Comparison of ENCODE assay signal across 14 cellular contexts in the genomic region with DNA sequence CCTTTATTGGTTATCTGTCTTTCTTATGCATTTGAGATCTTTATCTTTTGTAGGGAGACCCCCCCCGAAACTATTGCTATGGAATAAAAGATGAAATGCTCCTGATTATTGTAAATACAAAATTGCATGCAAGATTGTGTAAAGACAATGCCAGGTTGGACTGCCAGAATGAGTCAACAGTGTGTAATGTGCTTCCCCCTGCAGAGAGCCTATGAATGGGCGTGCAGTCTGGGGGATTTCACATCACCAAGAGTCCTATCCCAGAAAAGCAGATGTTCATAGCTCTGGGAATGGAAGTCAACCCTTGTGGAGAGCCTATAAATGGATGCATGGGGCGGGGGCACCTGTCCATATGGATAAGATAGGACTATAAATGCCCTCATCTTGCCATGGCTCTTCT.
A peak's percentile ranks its signal among the peaks of the same experiment; 100 is the strongest.
DNase-seq lines count a peak whose midpoint lies in the region; ATAC-seq, FAIRE-seq and TF ChIP-seq lines count a peak whose summit lies in the region.
"Had no signal": no experiment of that assay in that cellular context is flagged by ENCODE, and none has a peak within 500 bp of the region (broad histone marks: within the 10 kb centered on the region; RNA-seq: fewer than 3 reads in every experiment).

No MANE protein-coding gene starts in this region.

- ATAC-seq in A549 = no peak

- peaks cover 33% of the 10 kb centered on the region for H3K4me1 ChIP-seq in A549

- H3K4me2 ChIP-seq in A549 = peak overlapping the region; percentile 72

- peak in 1 of 2 experiments; percentile 14; a peak in 1 of 5 replicates for TF ChIP-seq EP300 in A549 (IDR thresholded peaks at IDR 0.05)

- POLR2A ChIA-PET in A549 (lab: Yijun Ruan, JAX) = no interaction called here

- no peak for TF ChIP-seq POLR2A in A549 (IDR thresholded peaks at IDR 0.05; ENCODE audit: low read length)

- no peaks in the 10 kb centered on the region for H3K9me3 ChIP-seq in A549

- CTCF ChIA-PET in A549 (lab: Yijun Ruan, JAX) = no interaction called here

- H3K27ac ChIP-seq in A549 = peak overlapping the region; percentile 64 to 83; a peak in 5 of 6 replicates

- WGBS in A549 (ENCODE audit: missing lambda C conversion rate) = 22% methylated on average over 3 of the region's 3 CpGs

- no peak for FAIRE-seq in A549 (lab: Jason Lieb, UNC)
- FAIRE-seq: H54 had no signal

- TF ChIP-seq CTCF in A549 (IDR thresholded peaks at IDR 0.05) (no peak), fibroblast of the aortic adventitia (IDR thresholded peaks at IDR 0.05; ENCODE audit: insufficient read depth, low read length) (no peak)

- H3K4me3 ChIP-seq in A549 (no peak overlapping the region), fibroblast of the aortic adventitia (ENCODE audit: low read depth, low read length) (no peak overlapping the region)

- DNase-seq in A549 (ENCODE audit: low read depth in 1 of 2, low spot score in 1 of 2) (peak in 1 of 2 experiments; percentile 45), HT1080 (ENCODE audit: low read depth) (peak; percentile 69), astrocyte of the hippocampus (ENCODE audit: low read depth, low spot score) (peak; percentile 39), fibroblast of the aortic adventitia (ENCODE audit: low read depth) (peak; percentile 2), DMS79 (lab: John Stamatoyannopoulos, UW) (no peak), COR-L47 (lab: John Stamatoyannopoulos, UW) (no peak), DMS79 treated with DMSO at 0.1 percent for 48 hours (lab: John Stamatoyannopoulos, UW) (no peak)
- no peak for DNase-seq in stimulated activated CD4-positive, alpha-beta T cell treated with anti-CD3 and anti-CD28 coated beads, Interleukin-4, amount 100 ng/mL, for 24 hours
- DNase-seq: AML-193, NCI-H1105 treated with DMSO at 0.1 percent for 48 hours, NCI-H187, NCI-H2171, NCI-H510A treated with DMSO at 0.1 percent for 48 hours had no signal

- TF ChIP-seq RAD21 in A549 (conservative IDR thresholded peaks at IDR 0.05 in 1 of 2, IDR thresholded peaks at IDR 0.05 in 1 of 2) = no peak

TF ChIP-seq in A549, 52 proteins besides CTCF, POLR2A, EP300 and RAD21:
- TF ChIP-seq, protein P1, sequence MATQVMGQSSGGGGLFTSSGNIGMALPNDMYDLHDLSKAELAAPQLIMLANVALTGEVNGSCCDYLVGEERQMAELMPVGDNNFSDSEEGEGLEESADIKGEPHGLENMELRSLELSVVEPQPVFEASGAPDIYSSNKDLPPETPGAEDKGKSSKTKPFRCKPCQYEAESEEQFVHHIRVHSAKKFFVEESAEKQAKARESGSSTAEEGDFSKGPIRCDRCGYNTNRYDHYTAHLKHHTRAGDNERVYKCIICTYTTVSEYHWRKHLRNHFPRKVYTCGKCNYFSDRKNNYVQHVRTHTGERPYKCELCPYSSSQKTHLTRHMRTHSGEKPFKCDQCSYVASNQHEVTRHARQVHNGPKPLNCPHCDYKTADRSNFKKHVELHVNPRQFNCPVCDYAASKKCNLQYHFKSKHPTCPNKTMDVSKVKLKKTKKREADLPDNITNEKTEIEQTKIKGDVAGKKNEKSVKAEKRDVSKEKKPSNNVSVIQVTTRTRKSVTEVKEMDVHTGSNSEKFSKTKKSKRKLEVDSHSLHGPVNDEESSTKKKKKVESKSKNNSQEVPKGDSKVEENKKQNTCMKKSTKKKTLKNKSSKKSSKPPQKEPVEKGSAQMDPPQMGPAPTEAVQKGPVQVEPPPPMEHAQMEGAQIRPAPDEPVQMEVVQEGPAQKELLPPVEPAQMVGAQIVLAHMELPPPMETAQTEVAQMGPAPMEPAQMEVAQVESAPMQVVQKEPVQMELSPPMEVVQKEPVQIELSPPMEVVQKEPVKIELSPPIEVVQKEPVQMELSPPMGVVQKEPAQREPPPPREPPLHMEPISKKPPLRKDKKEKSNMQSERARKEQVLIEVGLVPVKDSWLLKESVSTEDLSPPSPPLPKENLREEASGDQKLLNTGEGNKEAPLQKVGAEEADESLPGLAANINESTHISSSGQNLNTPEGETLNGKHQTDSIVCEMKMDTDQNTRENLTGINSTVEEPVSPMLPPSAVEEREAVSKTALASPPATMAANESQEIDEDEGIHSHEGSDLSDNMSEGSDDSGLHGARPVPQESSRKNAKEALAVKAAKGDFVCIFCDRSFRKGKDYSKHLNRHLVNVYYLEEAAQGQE (IDR thresholded peaks at IDR 0.05) = no peak
- peak; percentile 35; the same call in 1 of the 2 replicates for TF ChIP-seq JUNB (IDR thresholded peaks at IDR 0.05)
- TF ChIP-seq JUN (IDR thresholded peaks at IDR 0.05) = no peak
- TF ChIP-seq CHD2 (IDR thresholded peaks at IDR 0.05; ENCODE audit: low read length, partially characterized antibody) = no peak
- no peak for TF ChIP-seq RARB (CRISPR knock-in tag; IDR thresholded peaks at IDR 0.05)
- no peak for TF ChIP-seq EHMT2 (IDR thresholded peaks at IDR 0.05; ENCODE audit: low read depth)
- peak; percentile 22; the same call in 1 of the 2 replicates for TF ChIP-seq GATA3 (IDR thresholded peaks at IDR 0.05; ENCODE audit: borderline replicate concordance)
- TF ChIP-seq, protein P2, sequence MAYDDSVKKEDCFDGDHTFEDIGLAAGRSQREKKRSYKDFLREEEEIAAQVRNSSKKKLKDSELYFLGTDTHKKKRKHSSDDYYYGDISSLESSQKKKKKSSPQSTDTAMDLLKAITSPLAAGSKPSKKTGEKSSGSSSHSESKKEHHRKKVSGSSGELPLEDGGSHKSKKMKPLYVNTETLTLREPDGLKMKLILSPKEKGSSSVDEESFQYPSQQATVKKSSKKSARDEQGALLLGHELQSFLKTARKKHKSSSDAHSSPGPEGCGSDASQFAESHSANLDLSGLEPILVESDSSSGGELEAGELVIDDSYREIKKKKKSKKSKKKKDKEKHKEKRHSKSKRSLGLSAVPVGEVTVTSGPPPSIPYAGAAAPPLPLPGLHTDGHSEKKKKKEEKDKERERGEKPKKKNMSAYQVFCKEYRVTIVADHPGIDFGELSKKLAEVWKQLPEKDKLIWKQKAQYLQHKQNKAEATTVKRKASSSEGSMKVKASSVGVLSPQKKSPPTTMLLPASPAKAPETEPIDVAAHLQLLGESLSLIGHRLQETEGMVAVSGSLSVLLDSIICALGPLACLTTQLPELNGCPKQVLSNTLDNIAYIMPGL (CRISPR knock-in tag; IDR thresholded peaks at IDR 0.05; ENCODE audit: borderline replicate concordance) = no peak
- TF ChIP-seq CEBPB (IDR thresholded peaks at IDR 0.05) = peak; percentile 15 to 39; a peak in 1 of 4 replicates
- TF ChIP-seq HOXB5 (CRISPR knock-in tag; IDR thresholded peaks at IDR 0.05) = no peak
- no peak for TF ChIP-seq NR3C1 (IDR thresholded peaks at IDR 0.05)
- no peak for TF ChIP-seq NPAS2 (CRISPR knock-in tag; IDR thresholded peaks at IDR 0.05; ENCODE audit: borderline replicate concordance)
- TF ChIP-seq ZFP36 (IDR thresholded peaks at IDR 0.05; ENCODE audit: borderline replicate concordance, partially characterized antibody) = no peak
- TF ChIP-seq, protein P3, sequence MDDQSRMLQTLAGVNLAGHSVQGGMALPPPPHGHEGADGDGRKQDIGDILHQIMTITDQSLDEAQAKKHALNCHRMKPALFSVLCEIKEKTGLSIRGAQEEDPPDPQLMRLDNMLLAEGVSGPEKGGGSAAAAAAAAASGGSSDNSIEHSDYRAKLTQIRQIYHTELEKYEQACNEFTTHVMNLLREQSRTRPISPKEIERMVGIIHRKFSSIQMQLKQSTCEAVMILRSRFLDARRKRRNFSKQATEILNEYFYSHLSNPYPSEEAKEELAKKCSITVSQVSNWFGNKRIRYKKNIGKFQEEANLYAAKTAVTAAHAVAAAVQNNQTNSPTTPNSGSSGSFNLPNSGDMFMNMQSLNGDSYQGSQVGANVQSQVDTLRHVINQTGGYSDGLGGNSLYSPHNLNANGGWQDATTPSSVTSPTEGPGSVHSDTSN (IDR thresholded peaks at IDR 0.05) = no peak
- TF ChIP-seq, protein P4, sequence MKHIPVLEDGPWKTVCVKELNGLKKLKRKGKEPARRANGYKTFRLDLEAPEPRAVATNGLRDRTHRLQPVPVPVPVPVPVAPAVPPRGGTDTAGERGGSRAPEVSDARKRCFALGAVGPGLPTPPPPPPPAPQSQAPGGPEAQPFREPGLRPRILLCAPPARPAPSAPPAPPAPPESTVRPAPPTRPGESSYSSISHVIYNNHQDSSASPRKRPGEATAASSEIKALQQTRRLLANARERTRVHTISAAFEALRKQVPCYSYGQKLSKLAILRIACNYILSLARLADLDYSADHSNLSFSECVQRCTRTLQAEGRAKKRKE (CRISPR knock-in tag; IDR thresholded peaks at IDR 0.05; ENCODE audit: low read depth) = no peak
- TF ChIP-seq FOSL2 (IDR thresholded peaks at IDR 0.05) = no peak
- peak; percentile 15; the same call in 1 of the 2 replicates for TF ChIP-seq FOSL2 (CRISPR knock-in tag; IDR thresholded peaks at IDR 0.05)
- no peak for TF ChIP-seq RNF2 (IDR thresholded peaks at IDR 0.05; ENCODE audit: borderline replicate concordance, low read depth)

Comparison
In these comparisons a context has a peak if more than half of its experiments do, and no peak if none do; other contexts are left out.
1. DNase-seq: peak in HT1080 (single experiment), astrocyte of the hippocampus (single experiment) and fibroblast of the aortic adventitia (single experiment); none in DMS79 (single experiment), stimulated activated CD4-positive, alpha-beta T cell treated with anti-CD3 and anti-CD28 coated beads, Interleukin-4, amount 100 ng/mL, for 24 hours (single experiment), COR-L47 (single experiment) and DMS79 treated with DMSO at 0.1 percent for 48 hours (single experiment).